In genomic region chr6:2951723-2952122, GRCh38 we compare ENCODE assay signal across 12 cellular contexts. TPM values are rescaled to one million over a fixed set of nuclear protein-coding genes. Genes with fewer than 3 reads are reported as not detected.
DNase-seq lines count a peak whose midpoint lies in the region; ATAC-seq and TF ChIP-seq lines count a peak whose summit lies in the region.
"Had no signal": no experiment of that assay in that cellular context is flagged by ENCODE, and none has a peak within 500 bp of the region (broad histone marks: within the 10 kb centered on the region; RNA-seq: fewer than 3 reads in every experiment).

No MANE protein-coding gene starts in this region.

- peak; percentile 13 for ATAC-seq in Right ventricle myocardium superior (ENCODE audit: poor library complexity)
- ATAC-seq in Right ventricle myocardium inferior, result no peak
- ATAC-seq in heart left ventricle, result peak in 3 of 4 donors; percentile 7 to 49 (median 16)
- no peak for ATAC-seq in activated naive CD4-positive, alpha-beta T cell treated with anti-CD3 and anti-CD28 coated beads, Interleukin-2, amount 50 U/mL, for 72 hours

- H3K27ac ChIP-seq in heart left ventricle, result peak overlapping the region in 7 of 12 donors; percentile 40 to 77 (median 66)
- peak overlapping the region; percentile 1 for H3K27ac ChIP-seq in osteoblast (ENCODE audit: low read depth, low read length)

- H3K27me3 ChIP-seq in heart left ventricle, result no peaks in the 10 kb centered on the region
- H3K27me3 ChIP-seq in osteoblast (ENCODE audit: insufficient read depth, low read length), result no peaks in the 10 kb centered on the region

- no peak overlapping the region for H3K4me2 ChIP-seq in osteoblast (ENCODE audit: insufficient read depth, low read length)

- H3K4me3 ChIP-seq in heart left ventricle (no peak overlapping the region), osteoblast (ENCODE audit: insufficient read depth, low read length) (no peak overlapping the region)
- H3K4me3 ChIP-seq: HAP-1 had no signal

- H3K36me3 ChIP-seq in heart left ventricle (peaks cover 0 to 85% (median 64%) of the 10 kb centered on the region in 9 donors), osteoblast (ENCODE audit: insufficient read depth, low read length) (peaks cover 42% of the 10 kb centered on the region)

- TF ChIP-seq CTCF in heart left ventricle (IDR thresholded peaks at IDR 0.05), result no peak
- no peak for TF ChIP-seq CTCF in osteoblast (IDR thresholded peaks at IDR 0.05; ENCODE audit: extremely low read depth, low read depth, low read length)

- TF ChIP-seq POLR2A in heart left ventricle (IDR thresholded peaks at IDR 0.05), result no peak

- H3K4me1 ChIP-seq in heart left ventricle, result peaks cover 0 to 44% (median 14%) of the 10 kb centered on the region in 12 donors
- H3K4me1 ChIP-seq in osteoblast (ENCODE audit: insufficient read depth, low read length), result peaks cover 7% of the 10 kb centered on the region

- H3K9me3 Mint-ChIP-seq in activated naive CD4-positive, alpha-beta T cell treated with anti-CD3 and anti-CD28 coated beads, Interleukin-2, amount 50 U/mL, for 72 hours, result no peaks in the 10 kb centered on the region
- H3K9me3 Mint-ChIP-seq: stimulated activated naive CD8-positive, alpha-beta T cell treated with anti-CD3 and anti-CD28 coated beads, Interleukin-15, Interleukin-2, amounts not matched to agents 100 ng/mL and 50 ng/mL, for 24 hours; T-cell had no signal

- H3K9me3 ChIP-seq in heart left ventricle (no peaks in the 10 kb centered on the region), osteoblast (ENCODE audit: low read depth, low read length) (no peaks in the 10 kb centered on the region)
- H3K9me3 ChIP-seq: HAP-1 had no signal

- H4K20me1 ChIP-seq in osteoblast (ENCODE audit: insufficient read depth, low read length), result no peaks in the 10 kb centered on the region

- intact Hi-C loops in Right ventricle myocardium superior (cut with DNase I) (loop anchor here (5.0 kb wide), 1 partner anchor 36 kb away; no protein-coding TSS in a partner anchor), Right ventricle myocardium inferior (cut with DNase I) (loop anchor here (1.0 to 2.0 kb wide), 2 partner anchors 19 to 37 kb away; partner anchors contain the start of gene SERPINB6), heart left ventricle (cut with DNase I) (loop anchor here in 9 of 10 donors (1.0 to 5.0 kb wide), 6 partner anchors 19 to 38 kb away; partner anchors contain the start of gene SERPINB6 (in 1 of the 9))

- H3K79me2 ChIP-seq in osteoblast (ENCODE audit: insufficient read depth, low read length), result peaks cover 18% of the 10 kb centered on the region

- peak overlapping the region in 1 of 2 donors; percentile 45 for H3K27ac Mint-ChIP-seq in activated naive CD4-positive, alpha-beta T cell treated with anti-CD3 and anti-CD28 coated beads, Interleukin-2, amount 50 U/mL, for 72 hours

- no peak overlapping the region for H2AFZ ChIP-seq in osteoblast (ENCODE audit: low read length)

- peaks cover 0 to 34% of the 10 kb centered on the region in 2 donors for H3K36me3 Mint-ChIP-seq in activated naive CD4-positive, alpha-beta T cell treated with anti-CD3 and anti-CD28 coated beads, Interleukin-2, amount 50 U/mL, for 72 hours

- DNase-seq in Right ventricle myocardium superior (peak; percentile 67), Right ventricle myocardium inferior (ENCODE audit: missing footprints) (no peak), heart left ventricle (peak in 4 of 5 donors; percentile 41 to 63 (median 54)), osteoblast (ENCODE audit: insufficient read length, low spot score, missing footprints) (no peak), NOMO-1 treated with DMSO at 0.1 percent for 48 hours (lab: John Stamatoyannopoulos, UW; ENCODE audit: unreplicated experiment) (no peak), 8988T (no peak)
- DNase-seq in stimulated activated naive CD4-positive, alpha-beta T cell treated with Interleukin-2 at 50 U/mL for 16 hours (lab: John Stamatoyannopoulos, UW), result no peak
- no peak for DNase-seq in activated naive CD4-positive, alpha-beta T cell treated with anti-CD3 and anti-CD28 coated beads, Interleukin-2, amount 50 U/mL, for 72 hours (ENCODE audit: low spot score in 2 of 2)
- DNase-seq: NCI-H82 had no signal

- WGBS in heart left ventricle, 4 donors, result 72 to 82% (median 80%) methylated on average over 6 to 8 of the region's 8 CpGs

RNA-seq across cellular contexts. Expression of gene SERPINB6, which starts 19.6 kb away (rescaled TPM):
- total RNA-seq in Right ventricle myocardium superior (265 TPM), Right ventricle myocardium inferior (275 TPM), heart left ventricle (100 to 1,000 TPM; 168 to 246 (median 188) TPM), osteoblast (80.7 and 83.2 TPM in 2 replicates)
- polyA plus RNA-seq in heart left ventricle, result 100 to 1,000 TPM; 146 to 157 TPM
- total RNA-seq in activated naive CD4-positive, alpha-beta T cell treated with anti-CD3 and anti-CD28 coated beads, Interleukin-2, amount 50 U/mL, for 72 hours, result 10 to 100 TPM; 11.1 to 78.4 TPM

RNA-seq across cellular contexts. Expression of gene NQO2, which starts 48.0 kb away (rescaled TPM):
- 70.5 TPM for total RNA-seq in Right ventricle myocardium superior
- total RNA-seq in Right ventricle myocardium inferior, result 57.5 TPM
- total RNA-seq in heart left ventricle, result 10 to 100 TPM; 37.0 to 76.0 (median 62.8) TPM
- 10 to 100 TPM; 40.8 to 85.4 TPM for polyA plus RNA-seq in heart left ventricle
- total RNA-seq in osteoblast, result 19.7 and 45.2 TPM in 2 replicates
- 10 to 100 TPM; 33.4 to 37.5 TPM for total RNA-seq in activated naive CD4-positive, alpha-beta T cell treated with anti-CD3 and anti-CD28 coated beads, Interleukin-2, amount 50 U/mL, for 72 hours

RNA-seq across cellular contexts. Expression of gene SERPINB9, which starts 48.6 kb away (rescaled TPM):
- 2.9 TPM for total RNA-seq in Right ventricle myocardium superior
- total RNA-seq in Right ventricle myocardium inferior, result 3.2 TPM
- total RNA-seq in heart left ventricle, result 10 to 100 TPM in 1 of 9 donors, 1 to 10 TPM in 8; 2.1 to 16.7 (median 5.4) TPM
- polyA plus RNA-seq in heart left ventricle, result 1 to 10 TPM; 2.1 to 2.7 TPM
- 4.4 and 6.2 TPM in 2 replicates for total RNA-seq in osteoblast
- total RNA-seq in activated naive CD4-positive, alpha-beta T cell treated with anti-CD3 and anti-CD28 coated beads, Interleukin-2, amount 50 U/mL, for 72 hours, result 100 to 1,000 TPM in 1 of 2 donors, 10 to 100 TPM in 1; 51.3 to 102 TPM

Comparison
In these comparisons a context has a peak if more than half of its experiments do, and no peak if none do; other contexts are left out.
1. ATAC-seq: peak in Right ventricle myocardium superior (single experiment) and heart left ventricle (3 of 4); none in Right ventricle myocardium inferior (single experiment) and activated naive CD4-positive, alpha-beta T cell treated with anti-CD3 and anti-CD28 coated beads, Interleukin-2, amount 50 U/mL, for 72 hours (0 of 2).
2. DNase-seq: peak in Right ventricle myocardium superior (single experiment) and heart left ventricle (4 of 5); none in Right ventricle myocardium inferior (single experiment), osteoblast (single experiment), stimulated activated naive CD4-positive, alpha-beta T cell treated with Interleukin-2 at 50 U/mL for 16 hours (single experiment), NOMO-1 treated with DMSO at 0.1 percent for 48 hours (single experiment), activated naive CD4-positive, alpha-beta T cell treated with anti-CD3 and anti-CD28 coated beads, Interleukin-2, amount 50 U/mL, for 72 hours (0 of 2) and 8988T (single experiment).